In the genomic region with DNA sequence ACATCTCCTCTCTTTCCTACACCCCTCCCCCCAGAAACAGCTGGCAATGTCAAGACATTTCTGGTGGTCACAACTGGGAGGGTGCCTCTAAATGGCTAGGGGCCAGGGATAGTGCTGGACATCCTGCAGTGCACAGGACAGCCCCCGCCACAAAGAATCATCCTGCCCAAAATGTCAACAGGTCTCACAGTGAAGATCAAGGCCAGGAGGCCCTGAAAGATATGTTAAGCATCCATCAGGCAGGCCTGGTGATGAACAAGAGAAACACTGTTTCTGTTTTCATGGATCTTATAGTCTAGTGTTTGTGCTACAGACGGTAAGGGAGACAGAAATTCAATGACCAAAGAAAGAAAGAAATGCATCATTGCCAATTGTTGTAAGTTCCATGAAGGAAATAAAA, we compare ENCODE assay signal across 2 cellular contexts.
TF ChIP-seq lines count a peak whose summit lies in the region.

No MANE protein-coding gene starts in this region.

TF ChIP-seq in HepG2, 621 proteins besides CTCF, POLR2A, EP300 and RAD21 (continued from another document and continues in another):
- TF ChIP-seq SAP130 (CRISPR knock-in tag; IDR thresholded peaks at IDR 0.05; ENCODE audit: low read depth) = 0 out of 2 replicates have a peak, but pooled peaks have one; percentile 31
- TF ChIP-seq ZBTB42 (CRISPR knock-in tag; IDR thresholded peaks at IDR 0.05) = no peak
- TF ChIP-seq ZBTB21 (CRISPR knock-in tag; IDR thresholded peaks at IDR 0.05) = no peak
- peak; percentile 31; the same call in 1 of the 2 replicates for TF ChIP-seq RXRB (CRISPR knock-in tag; IDR thresholded peaks at IDR 0.05; ENCODE audit: borderline replicate concordance)
- TF ChIP-seq LCORL (IDR thresholded peaks at IDR 0.05) = no peak
- TF ChIP-seq LCORL (CRISPR knock-in tag; IDR thresholded peaks at IDR 0.05) = peak; percentile 37; the same call in 1 of the 2 replicates
- TF ChIP-seq FOXA1 (IDR thresholded peaks at IDR 0.05) = no peak
- peak; percentile 59 for TF ChIP-seq FOXA1 (CRISPR knock-in tag; IDR thresholded peaks at IDR 0.05)
- no peak for TF ChIP-seq BHLHE40 (IDR thresholded peaks at IDR 0.05; ENCODE audit: low read length)
- TF ChIP-seq RFXANK (CRISPR knock-in tag; IDR thresholded peaks at IDR 0.05) = no peak
- TF ChIP-seq AHR (CRISPR knock-in tag; IDR thresholded peaks at IDR 0.05) = no peak
- TF ChIP-seq NCOA2 (CRISPR knock-in tag; IDR thresholded peaks at IDR 0.05) = peak; percentile 47; the same call in 1 of the 2 replicates
- TF ChIP-seq HNF4A (CRISPR knock-in tag; IDR thresholded peaks at IDR 0.05) = 0 out of 2 replicates have a peak, but pooled peaks have one; percentile 8
- TF ChIP-seq, protein P1, sequence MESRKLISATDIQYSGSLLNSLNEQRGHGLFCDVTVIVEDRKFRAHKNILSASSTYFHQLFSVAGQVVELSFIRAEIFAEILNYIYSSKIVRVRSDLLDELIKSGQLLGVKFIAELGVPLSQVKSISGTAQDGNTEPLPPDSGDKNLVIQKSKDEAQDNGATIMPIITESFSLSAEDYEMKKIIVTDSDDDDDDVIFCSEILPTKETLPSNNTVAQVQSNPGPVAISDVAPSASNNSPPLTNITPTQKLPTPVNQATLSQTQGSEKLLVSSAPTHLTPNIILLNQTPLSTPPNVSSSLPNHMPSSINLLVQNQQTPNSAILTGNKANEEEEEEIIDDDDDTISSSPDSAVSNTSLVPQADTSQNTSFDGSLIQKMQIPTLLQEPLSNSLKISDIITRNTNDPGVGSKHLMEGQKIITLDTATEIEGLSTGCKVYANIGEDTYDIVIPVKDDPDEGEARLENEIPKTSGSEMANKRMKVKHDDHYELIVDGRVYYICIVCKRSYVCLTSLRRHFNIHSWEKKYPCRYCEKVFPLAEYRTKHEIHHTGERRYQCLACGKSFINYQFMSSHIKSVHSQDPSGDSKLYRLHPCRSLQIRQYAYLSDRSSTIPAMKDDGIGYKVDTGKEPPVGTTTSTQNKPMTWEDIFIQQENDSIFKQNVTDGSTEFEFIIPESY (CRISPR knock-in tag; IDR thresholded peaks at IDR 0.05) = 0 out of 2 replicates have a peak, but pooled peaks have one; percentile 13
- TF ChIP-seq, protein P2, sequence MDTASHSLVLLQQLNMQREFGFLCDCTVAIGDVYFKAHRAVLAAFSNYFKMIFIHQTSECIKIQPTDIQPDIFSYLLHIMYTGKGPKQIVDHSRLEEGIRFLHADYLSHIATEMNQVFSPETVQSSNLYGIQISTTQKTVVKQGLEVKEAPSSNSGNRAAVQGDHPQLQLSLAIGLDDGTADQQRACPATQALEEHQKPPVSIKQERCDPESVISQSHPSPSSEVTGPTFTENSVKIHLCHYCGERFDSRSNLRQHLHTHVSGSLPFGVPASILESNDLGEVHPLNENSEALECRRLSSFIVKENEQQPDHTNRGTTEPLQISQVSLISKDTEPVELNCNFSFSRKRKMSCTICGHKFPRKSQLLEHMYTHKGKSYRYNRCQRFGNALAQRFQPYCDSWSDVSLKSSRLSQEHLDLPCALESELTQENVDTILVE (CRISPR knock-in tag; IDR thresholded peaks at IDR 0.05) = no peak
- TF ChIP-seq ZNF562 (CRISPR knock-in tag; IDR thresholded peaks at IDR 0.05; ENCODE audit: borderline replicate concordance) = no peak
- TF ChIP-seq SOX13 (IDR thresholded peaks at IDR 0.05) = no peak
- peak in 1 of 2 experiments; percentile 56; a peak in 1 of 4 replicates for TF ChIP-seq SOX13 (CRISPR knock-in tag; conservative IDR thresholded peaks at IDR 0.05 in 1 of 2, IDR thresholded peaks at IDR 0.05 in 1 of 2)
- no peak for TF ChIP-seq TBP (CRISPR knock-in tag; IDR thresholded peaks at IDR 0.05)
- TF ChIP-seq, protein P3, sequence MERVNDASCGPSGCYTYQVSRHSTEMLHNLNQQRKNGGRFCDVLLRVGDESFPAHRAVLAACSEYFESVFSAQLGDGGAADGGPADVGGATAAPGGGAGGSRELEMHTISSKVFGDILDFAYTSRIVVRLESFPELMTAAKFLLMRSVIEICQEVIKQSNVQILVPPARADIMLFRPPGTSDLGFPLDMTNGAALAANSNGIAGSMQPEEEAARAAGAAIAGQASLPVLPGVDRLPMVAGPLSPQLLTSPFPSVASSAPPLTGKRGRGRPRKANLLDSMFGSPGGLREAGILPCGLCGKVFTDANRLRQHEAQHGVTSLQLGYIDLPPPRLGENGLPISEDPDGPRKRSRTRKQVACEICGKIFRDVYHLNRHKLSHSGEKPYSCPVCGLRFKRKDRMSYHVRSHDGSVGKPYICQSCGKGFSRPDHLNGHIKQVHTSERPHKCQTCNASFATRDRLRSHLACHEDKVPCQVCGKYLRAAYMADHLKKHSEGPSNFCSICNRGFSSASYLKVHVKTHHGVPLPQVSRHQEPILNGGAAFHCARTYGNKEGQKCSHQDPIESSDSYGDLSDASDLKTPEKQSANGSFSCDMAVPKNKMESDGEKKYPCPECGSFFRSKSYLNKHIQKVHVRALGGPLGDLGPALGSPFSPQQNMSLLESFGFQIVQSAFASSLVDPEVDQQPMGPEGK (CRISPR knock-in tag; IDR thresholded peaks at IDR 0.05) = peak; percentile 85
- TF ChIP-seq, protein P4, sequence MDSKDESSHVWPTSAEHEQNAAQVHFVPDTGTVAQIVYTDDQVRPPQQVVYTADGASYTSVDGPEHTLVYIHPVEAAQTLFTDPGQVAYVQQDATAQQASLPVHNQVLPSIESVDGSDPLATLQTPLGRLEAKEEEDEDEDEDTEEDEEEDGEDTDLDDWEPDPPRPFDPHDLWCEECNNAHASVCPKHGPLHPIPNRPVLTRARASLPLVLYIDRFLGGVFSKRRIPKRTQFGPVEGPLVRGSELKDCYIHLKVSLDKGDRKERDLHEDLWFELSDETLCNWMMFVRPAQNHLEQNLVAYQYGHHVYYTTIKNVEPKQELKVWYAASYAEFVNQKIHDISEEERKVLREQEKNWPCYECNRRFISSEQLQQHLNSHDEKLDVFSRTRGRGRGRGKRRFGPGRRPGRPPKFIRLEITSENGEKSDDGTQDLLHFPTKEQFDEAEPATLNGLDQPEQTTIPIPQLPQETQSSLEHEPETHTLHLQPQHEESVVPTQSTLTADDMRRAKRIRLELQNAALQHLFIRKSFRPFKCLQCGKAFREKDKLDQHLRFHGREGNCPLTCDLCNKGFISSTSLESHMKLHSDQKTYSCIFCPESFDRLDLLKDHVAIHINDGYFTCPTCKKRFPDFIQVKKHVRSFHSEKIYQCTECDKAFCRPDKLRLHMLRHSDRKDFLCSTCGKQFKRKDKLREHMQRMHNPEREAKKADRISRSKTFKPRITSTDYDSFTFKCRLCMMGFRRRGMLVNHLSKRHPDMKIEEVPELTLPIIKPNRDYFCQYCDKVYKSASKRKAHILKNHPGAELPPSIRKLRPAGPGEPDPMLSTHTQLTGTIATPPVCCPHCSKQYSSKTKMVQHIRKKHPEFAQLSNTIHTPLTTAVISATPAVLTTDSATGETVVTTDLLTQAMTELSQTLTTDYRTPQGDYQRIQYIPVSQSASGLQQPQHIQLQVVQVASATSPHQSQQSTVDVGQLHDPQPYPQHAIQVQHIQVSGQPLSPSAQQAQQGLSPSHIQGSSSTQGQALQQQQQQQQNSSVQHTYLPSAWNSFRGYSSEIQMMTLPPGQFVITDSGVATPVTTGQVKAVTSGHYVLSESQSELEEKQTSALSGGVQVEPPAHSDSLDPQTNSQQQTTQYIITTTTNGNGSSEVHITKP (CRISPR knock-in tag; IDR thresholded peaks at IDR 0.05; ENCODE audit: low read depth) = 0 out of 2 replicates have a peak, but pooled peaks have one; percentile 33
- TF ChIP-seq TEAD3 (CRISPR knock-in tag; optimal IDR thresholded peaks at IDR 0.05; ENCODE audit: borderline replicate concordance) = peak; percentile 39
- TF ChIP-seq HNRNPH1 (optimal IDR thresholded peaks at IDR 0.05; ENCODE audit: low read depth, low read length) = no peak

TF ChIP-seq in WTC11, 78 proteins besides CTCF, POLR2A, EP300 and RAD21 (continued from another document):
- TF ChIP-seq, protein P5, sequence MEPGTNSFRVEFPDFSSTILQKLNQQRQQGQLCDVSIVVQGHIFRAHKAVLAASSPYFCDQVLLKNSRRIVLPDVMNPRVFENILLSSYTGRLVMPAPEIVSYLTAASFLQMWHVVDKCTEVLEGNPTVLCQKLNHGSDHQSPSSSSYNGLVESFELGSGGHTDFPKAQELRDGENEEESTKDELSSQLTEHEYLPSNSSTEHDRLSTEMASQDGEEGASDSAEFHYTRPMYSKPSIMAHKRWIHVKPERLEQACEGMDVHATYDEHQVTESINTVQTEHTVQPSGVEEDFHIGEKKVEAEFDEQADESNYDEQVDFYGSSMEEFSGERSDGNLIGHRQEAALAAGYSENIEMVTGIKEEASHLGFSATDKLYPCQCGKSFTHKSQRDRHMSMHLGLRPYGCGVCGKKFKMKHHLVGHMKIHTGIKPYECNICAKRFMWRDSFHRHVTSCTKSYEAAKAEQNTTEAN (CRISPR knock-in tag; IDR thresholded peaks at IDR 0.05) = no peak
- TF ChIP-seq MXD4 (CRISPR knock-in tag; IDR thresholded peaks at IDR 0.05; ENCODE audit: borderline replicate concordance) (no peak), ZNF263 (CRISPR knock-in tag; IDR thresholded peaks at IDR 0.05; ENCODE audit: low read depth) (no peak), CBFB (CRISPR knock-in tag; IDR thresholded peaks at IDR 0.05; ENCODE audit: low read depth) (no peak), SMAD4 (CRISPR knock-in tag; IDR thresholded peaks at IDR 0.05) (no peak)
